In the genomic region with DNA sequence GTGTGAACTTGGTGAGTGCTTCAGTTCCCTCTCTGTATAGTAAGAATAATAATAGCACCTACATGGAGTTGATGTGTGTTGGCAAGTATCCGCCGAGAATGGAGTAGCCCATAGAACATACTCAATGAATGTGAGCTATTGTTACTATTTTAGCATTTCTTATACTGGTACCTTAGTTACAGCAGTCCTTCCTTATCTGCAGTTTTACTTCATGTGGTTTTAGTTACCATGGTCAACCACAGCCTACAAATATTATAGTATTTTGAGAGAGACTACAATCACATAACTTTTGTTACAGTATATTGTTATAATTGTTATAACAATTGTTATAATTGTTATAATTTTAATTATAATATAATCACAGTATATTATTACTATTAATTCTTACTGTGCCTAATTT, we compare ENCODE assay signal across 24 cellular contexts.
"Had no signal": no experiment of that assay in that cellular context is flagged by ENCODE, and none has a peak within 500 bp of the region (broad histone marks: within the 10 kb centered on the region; RNA-seq: fewer than 3 reads in every experiment).

No MANE protein-coding gene starts in this region.

- H3K9me3 Mint-ChIP-seq: activated CD4-positive, alpha-beta memory T cell treated with anti-CD3 and anti-CD28 coated beads, Interleukin-2, amount 10 ng/mL, durations not matched to agents 7 days and 5 days; activated naive CD4-positive, alpha-beta T cell treated with anti-CD3 and anti-CD28 coated beads, Interleukin-2, amount 50 U/mL, for 24 hours; activated T-cell treated with anti-CD3 and anti-CD28 coated beads, Interleukin-2, amount 50 U/mL, for 24 hours; activated T-helper 1 cell treated with anti-CD3 and anti-CD28 coated beads, Interleukin-12 subunit alpha, Interleukin-12 subunit beta, Interleukin-2, Interleukin-4 antibody, amounts not matched to agents 30 ng/mL and 10 ng/mL and 1 ng/mL, durations not matched to agents 14 hours and 24 hours and 36 hours had no signal

- H3K9me3 ChIP-seq: body of pancreas had no signal

- H3K36me3 ChIP-seq: WERI-Rb-1 had no signal

- H3K27ac Mint-ChIP-seq: activated CD4-positive, alpha-beta memory T cell treated with anti-CD3 and anti-CD28 coated beads, Interleukin-2, amount 10 ng/mL, durations not matched to agents 7 days and 5 days; activated CD4-positive, alpha-beta T cell treated with anti-CD3 and anti-CD28 coated beads for 36 hours; activated naive CD4-positive, alpha-beta T cell treated with anti-CD3 and anti-CD28 coated beads, Interleukin-2, amount 50 U/mL, for 24 hours; activated T-cell treated with anti-CD3 and anti-CD28 coated beads, Interleukin-2, amount 50 U/mL, for 24 hours; activated T-helper 1 cell treated with anti-CD3 and anti-CD28 coated beads, Interleukin-12 subunit alpha, Interleukin-12 subunit beta, Interleukin-2, Interleukin-4 antibody, amounts not matched to agents 30 ng/mL and 10 ng/mL and 1 ng/mL, durations not matched to agents 14 hours and 24 hours and 36 hours had no signal

- H3K4me2 ChIP-seq: PC-9 had no signal

- H3K27me3 ChIP-seq: body of pancreas had no signal

- H3K4me3 ChIP-seq: body of pancreas, K562, PC-9, SK-N-MC had no signal

- FAIRE-seq: bronchial epithelial cell, K562 had no signal

- ATAC-seq: activated CD4-positive, alpha-beta T cell treated with anti-CD3 and anti-CD28 coated beads for 36 hours; body of pancreas; K562 had no signal

- H3K36me3 Mint-ChIP-seq: activated naive CD4-positive, alpha-beta T cell treated with anti-CD3 and anti-CD28 coated beads, Interleukin-2, amount 50 U/mL, for 24 hours had no signal

- H3K27me3 Mint-ChIP-seq: activated CD4-positive, alpha-beta memory T cell treated with anti-CD3 and anti-CD28 coated beads, Interleukin-2, amount 10 ng/mL, durations not matched to agents 7 days and 5 days had no signal

- H3K27ac ChIP-seq: body of pancreas, PC-9, SK-N-MC, WERI-Rb-1 had no signal

- H3K4me3 Mint-ChIP-seq: activated CD4-positive, alpha-beta memory T cell treated with anti-CD3 and anti-CD28 coated beads, Interleukin-2, amount 10 ng/mL, durations not matched to agents 7 days and 5 days; activated CD4-positive, alpha-beta T cell treated with anti-CD3 and anti-CD28 coated beads for 36 hours; activated naive CD4-positive, alpha-beta T cell treated with anti-CD3 and anti-CD28 coated beads, Interleukin-2, amount 50 U/mL, for 24 hours; activated T-cell treated with anti-CD3 and anti-CD28 coated beads, Interleukin-2, amount 50 U/mL, for 24 hours; activated T-helper 1 cell treated with anti-CD3 and anti-CD28 coated beads, Interleukin-12 subunit alpha, Interleukin-12 subunit beta, Interleukin-2, Interleukin-4 antibody, amounts not matched to agents 30 ng/mL and 10 ng/mL and 1 ng/mL, durations not matched to agents 14 hours and 24 hours and 36 hours had no signal

- H2AFZ ChIP-seq: PC-9 had no signal

- DNase-seq: activated CD4-positive, alpha-beta memory T cell treated with anti-CD3 and anti-CD28 coated beads, Interleukin-2, amount 10 ng/mL, durations not matched to agents 7 days and 5 days; activated CD4-positive, alpha-beta T cell treated with anti-CD3 and anti-CD28 coated beads for 36 hours; activated CD4-positive, alpha-beta T cell treated with anti-CD3 and anti-CD28 coated beads, Interleukin-2, amount 50 U/mL, for 1 hour; activated effector memory CD4-positive, alpha-beta T cell treated with Interleukin-2 at 50 U/mL for 16 hours; activated naive CD4-positive, alpha-beta T cell; activated T-cell treated with anti-CD3 and anti-CD28 coated beads, Interleukin-2, amount 50 U/mL, for 24 hours; aorta; body of pancreas; central memory CD4-positive, alpha-beta T cell; Karpas-422; MM.1S; NCI-H1105; NCI-H1436; NCI-H187; NCI-H2081; NCI-H510A treated with DMSO at 0.1 percent for 48 hours; PC-9; T-helper 1 cell; WERI-Rb-1 had no signal
